8 cellular contexts compared by ENCODE assay signal in genomic region chr9:95116002-95116819, GRCh38.
DNase-seq lines count a peak whose midpoint lies in the region; ATAC-seq and TF ChIP-seq lines count a peak whose summit lies in the region.

No MANE protein-coding gene starts in this region.

- H3K27ac ChIP-seq in VCaP (peak overlapping the region; percentile 43), gastroesophageal sphincter (peak overlapping the region; percentile 29 to 72 (median 61))

- peak; percentile 32; the same call in 1 of the 2 replicates for TF ChIP-seq CTCF in GM12875 (IDR thresholded peaks at IDR 0.05; ENCODE audit: borderline replicate concordance, insufficient read depth, low read depth, low read length)
- peak; percentile 80 for TF ChIP-seq CTCF in VCaP (conservative IDR thresholded peaks at IDR 0.05)
- peak; percentile 22 to 62 (median 45) for TF ChIP-seq CTCF in gastroesophageal sphincter (IDR thresholded peaks at IDR 0.05)
- TF ChIP-seq CTCF in retinal pigment epithelial cell (conservative IDR thresholded peaks at IDR 0.05; ENCODE audit: low read depth, low read length): peak; percentile 39

- no peaks in the 10 kb centered on the region for H3K9me3 ChIP-seq in gastroesophageal sphincter

- peaks cover 2 to 29% (median 5%) of the 10 kb centered on the region in 3 donors for H3K4me1 ChIP-seq in gastroesophageal sphincter

- WGBS in gastroesophageal sphincter (ENCODE audit: low coverage in 1 of 2), 2 donors: 62 to 72% methylated on average over 11 of the region's 11 CpGs

- H3K4me3 ChIP-seq in GM12875 (ENCODE audit: low read depth, low read length): no peak overlapping the region
- no peak overlapping the region for H3K4me3 ChIP-seq in gastroesophageal sphincter
- no peak overlapping the region for H3K4me3 ChIP-seq in retinal pigment epithelial cell (ENCODE audit: low read length)

- no peaks in the 10 kb centered on the region for H3K27me3 ChIP-seq in gastroesophageal sphincter

- DNase-seq in retinal pigment epithelial cell (ENCODE audit: low read depth) (no peak), NCI-H128 (lab: John Stamatoyannopoulos, UW; ENCODE audit: unreplicated experiment) (no peak)
- DNase-seq in activated naive CD4-positive, alpha-beta T cell treated with Interleukin-2 at 50 U/mL for 16 hours: no peak

- TF ChIP-seq POLR2A in gastroesophageal sphincter (IDR thresholded peaks at IDR 0.05): no peak

- ATAC-seq in gastroesophageal sphincter: peak; percentile 5
- ATAC-seq in GM21619 (IDR thresholded peaks at IDR 0.05; ENCODE audit: unreplicated experiment): no peak
- no peak for ATAC-seq in HG03354 (IDR thresholded peaks at IDR 0.05; ENCODE audit: poor library complexity, severe bottlenecking, unreplicated experiment)

- TF ChIP-seq EP300 in gastroesophageal sphincter (IDR thresholded peaks at IDR 0.05): no peak

- H3K36me3 ChIP-seq in gastroesophageal sphincter: peaks cover 0 to 29% of the 10 kb centered on the region in 2 donors
